In genomic region chr19:1018393-1018792, GRCh38 we compare ENCODE assay signal across 13 cellular contexts. TPM values are rescaled to one million over a fixed set of nuclear protein-coding genes. Genes with fewer than 3 reads are reported as not detected.
DNase-seq lines count a peak whose midpoint lies in the region; ATAC-seq and TF ChIP-seq lines count a peak whose summit lies in the region.
"Had no signal": no experiment of that assay in that cellular context is flagged by ENCODE, and none has a peak within 500 bp of the region (broad histone marks: within the 10 kb centered on the region; RNA-seq: fewer than 3 reads in every experiment).

No MANE protein-coding gene starts in this region.

- peaks cover 28% of the 10 kb centered on the region for H3K4me1 Mint-ChIP-seq in WTC11
- H3K4me1 Mint-ChIP-seq in mesothelial cell of epicardium: peaks cover 27% of the 10 kb centered on the region

- H3K27me3 ChIP-seq in ACC112 (ENCODE audit: insufficient read depth, low read length): no peaks in the 10 kb centered on the region
- H3K27me3 ChIP-seq: tibial nerve had no signal

- H2AFZ ChIP-seq in ACC112 (ENCODE audit: low read length, unreplicated experiment): no peak overlapping the region

- DNase-seq in GM12864 (ENCODE audit: low read depth): no peak
- no peak for DNase-seq in WTC11 (ENCODE audit: low spot score)
- DNase-seq in mesothelial cell of epicardium (ENCODE audit: low spot score in 2 of 2, unreplicated experiment in 2 of 2): no peak
- DNase-seq in ACHN: no peak
- DNase-seq in NCI-H1930 (lab: John Stamatoyannopoulos, UW): no peak
- DNase-seq in NK-92 treated with Interleukin-12 subunit alpha and Interleukin-12 subunit beta, amount 100 ng/mL, for 24 hours (lab: John Stamatoyannopoulos, UW): no peak
- DNase-seq: activated CD4-positive, alpha-beta T cell treated with anti-CD3 and anti-CD28 coated beads for 4 hours; NCI-H82 had no signal

- H3K36me3 ChIP-seq in ACC112 (ENCODE audit: insufficient read depth, low read length): no peaks in the 10 kb centered on the region

- H3K9me3 Mint-ChIP-seq in WTC11: no peaks in the 10 kb centered on the region
- no peaks in the 10 kb centered on the region for H3K9me3 Mint-ChIP-seq in mesothelial cell of epicardium

- POLR2A ChIA-PET in WTC11 (lab: Charles Lee): no interaction called here

- H3K36me3 Mint-ChIP-seq in WTC11 (no peaks in the 10 kb centered on the region; the same call in 1 of the 2 replicates), mesothelial cell of epicardium (peaks cover 2% of the 10 kb centered on the region)

- H3K4me3 Mint-ChIP-seq in WTC11 (peak overlapping the region; percentile 83), mesothelial cell of epicardium (peak overlapping the region; percentile 88)

- ATAC-seq in WTC11 (no peak), HG02571 (IDR thresholded peaks at IDR 0.05; ENCODE audit: unreplicated experiment) (no peak)

- no peak for TF ChIP-seq CTCF in GM12864 (IDR thresholded peaks at IDR 0.05; ENCODE audit: low read depth, low read length, missing control alignments)
- TF ChIP-seq CTCF in WTC11 (IDR thresholded peaks at IDR 0.05): no peak
- TF ChIP-seq CTCF in mesothelial cell of epicardium (IDR thresholded peaks at IDR 0.05; ENCODE audit: unreplicated experiment): no peak

- in situ Hi-C loops in ACHN (cut with HindIII; ENCODE audit: low pct_ligation_motif_present, low pct_unique_long_range_greater_than_20kb, low sequenced_read_pairs): no loop called here

- CTCF ChIA-PET in WTC11 (lab: Charles Lee): interaction anchor here (2.1 kb wide), 1 partner anchor 21 kb away, joined by 4 read pairs; the partner anchor contains the start of gene ABCA7

- peaks cover 74% of the 10 kb centered on the region for H3K79me2 ChIP-seq in ACC112 (ENCODE audit: control insufficient read depth, insufficient read depth, low read length, unreplicated experiment)

- no peak overlapping the region for H3K27ac Mint-ChIP-seq in WTC11
- H3K27ac Mint-ChIP-seq in mesothelial cell of epicardium: peak overlapping the region; percentile 73

- H3K4me1 ChIP-seq in ACC112 (ENCODE audit: control insufficient read depth, insufficient read depth, low read length, unreplicated experiment): peaks cover 27% of the 10 kb centered on the region

- H3K27ac ChIP-seq in ACC112 (ENCODE audit: low read depth, low read length): no peak overlapping the region

- H3K27me3 Mint-ChIP-seq in WTC11 (ENCODE audit: low read depth): no peaks in the 10 kb centered on the region
- peaks cover 2% of the 10 kb centered on the region for H3K27me3 Mint-ChIP-seq in mesothelial cell of epicardium (ENCODE audit: low read depth)

- H3K4me3 ChIP-seq in ACC112 (ENCODE audit: low read depth, low read length) (peak overlapping the region; percentile 25; the same call in 1 of the 2 replicates), GM12864 (ENCODE audit: low read depth, low read length) (peak overlapping the region; percentile 91)

TF ChIP-seq in WTC11, 78 proteins besides CTCF, POLR2A, EP300 and RAD21 (continues in another document):
- TF ChIP-seq ZBTB21 (CRISPR knock-in tag; IDR thresholded peaks at IDR 0.05; ENCODE audit: borderline replicate concordance): no peak
- no peak for TF ChIP-seq NFATC4 (CRISPR knock-in tag; IDR thresholded peaks at IDR 0.05)
- TF ChIP-seq, protein P1, sequence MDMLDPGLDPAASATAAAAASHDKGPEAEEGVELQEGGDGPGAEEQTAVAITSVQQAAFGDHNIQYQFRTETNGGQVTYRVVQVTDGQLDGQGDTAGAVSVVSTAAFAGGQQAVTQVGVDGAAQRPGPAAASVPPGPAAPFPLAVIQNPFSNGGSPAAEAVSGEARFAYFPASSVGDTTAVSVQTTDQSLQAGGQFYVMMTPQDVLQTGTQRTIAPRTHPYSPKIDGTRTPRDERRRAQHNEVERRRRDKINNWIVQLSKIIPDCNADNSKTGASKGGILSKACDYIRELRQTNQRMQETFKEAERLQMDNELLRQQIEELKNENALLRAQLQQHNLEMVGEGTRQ (CRISPR knock-in tag; IDR thresholded peaks at IDR 0.05): no peak
- TF ChIP-seq ZNF281 (CRISPR knock-in tag; IDR thresholded peaks at IDR 0.05): no peak
- no peak for TF ChIP-seq IRF1 (CRISPR knock-in tag; IDR thresholded peaks at IDR 0.05)
- no peak for TF ChIP-seq HMGXB4 (CRISPR knock-in tag; IDR thresholded peaks at IDR 0.05)
- no peak for TF ChIP-seq SMAD4 (CRISPR knock-in tag; IDR thresholded peaks at IDR 0.05)
- no peak for TF ChIP-seq OVOL2 (CRISPR knock-in tag; IDR thresholded peaks at IDR 0.05; ENCODE audit: borderline replicate concordance)
- no peak for TF ChIP-seq MYBL2 (CRISPR knock-in tag; IDR thresholded peaks at IDR 0.05)
- TF ChIP-seq, protein P2, sequence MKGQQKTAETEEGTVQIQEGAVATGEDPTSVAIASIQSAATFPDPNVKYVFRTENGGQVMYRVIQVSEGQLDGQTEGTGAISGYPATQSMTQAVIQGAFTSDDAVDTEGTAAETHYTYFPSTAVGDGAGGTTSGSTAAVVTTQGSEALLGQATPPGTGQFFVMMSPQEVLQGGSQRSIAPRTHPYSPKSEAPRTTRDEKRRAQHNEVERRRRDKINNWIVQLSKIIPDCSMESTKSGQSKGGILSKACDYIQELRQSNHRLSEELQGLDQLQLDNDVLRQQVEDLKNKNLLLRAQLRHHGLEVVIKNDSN (CRISPR knock-in tag; IDR thresholded peaks at IDR 0.05): no peak
- no peak for TF ChIP-seq ATF2 (CRISPR knock-in tag; IDR thresholded peaks at IDR 0.05; ENCODE audit: borderline replicate concordance, low read depth)
- no peak for TF ChIP-seq ZNF396 (CRISPR knock-in tag; IDR thresholded peaks at IDR 0.05; ENCODE audit: borderline replicate concordance)
- no peak for TF ChIP-seq CDX4 (CRISPR knock-in tag; IDR thresholded peaks at IDR 0.05; ENCODE audit: borderline replicate concordance)

RNA-seq across cellular contexts. Expression of gene TMEM259, which starts 2.5 kb away (rescaled TPM):
- total RNA-seq in WTC11 (2021): 176 to 202 TPM (median 191 TPM) in 3 replicates
- 232 to 245 TPM (median 242 TPM) in 3 replicates for total RNA-seq in mesothelial cell of epicardium

RNA-seq across cellular contexts. Expression of gene RNU6-2, which starts 2.9 kb away (rescaled TPM):
- total RNA-seq in WTC11 (2021) (not detected in 3 replicates), mesothelial cell of epicardium (not detected in 3 replicates)
- total RNA-seq: bronchial epithelial cell, frontal cortex, tibial nerve had no signal

RNA-seq across cellular contexts. Expression of gene CNN2, which starts 8.0 kb away (rescaled TPM):
- total RNA-seq in WTC11 (2021): 387 to 391 TPM (median 390 TPM) in 3 replicates
- 492 to 501 TPM (median 493 TPM) in 3 replicates for total RNA-seq in mesothelial cell of epicardium

RNA-seq across cellular contexts. Expression of gene GRIN3B, which starts 18.2 kb away (rescaled TPM):
- total RNA-seq in WTC11 (2021): 1.9 to 2.5 TPM (median 2.4 TPM) in 3 replicates
- total RNA-seq in mesothelial cell of epicardium: 0.29 to 0.36 TPM (median 0.34 TPM) in 3 replicates

RNA-seq across cellular contexts. Expression of gene ABCA7, which starts 21.5 kb away (rescaled TPM):
- total RNA-seq in WTC11 (2021) (40.3 to 45.0 TPM (median 41.3 TPM) in 3 replicates), mesothelial cell of epicardium (18.0 to 22.5 TPM (median 20.1 TPM) in 3 replicates)
